In the genomic region with DNA sequence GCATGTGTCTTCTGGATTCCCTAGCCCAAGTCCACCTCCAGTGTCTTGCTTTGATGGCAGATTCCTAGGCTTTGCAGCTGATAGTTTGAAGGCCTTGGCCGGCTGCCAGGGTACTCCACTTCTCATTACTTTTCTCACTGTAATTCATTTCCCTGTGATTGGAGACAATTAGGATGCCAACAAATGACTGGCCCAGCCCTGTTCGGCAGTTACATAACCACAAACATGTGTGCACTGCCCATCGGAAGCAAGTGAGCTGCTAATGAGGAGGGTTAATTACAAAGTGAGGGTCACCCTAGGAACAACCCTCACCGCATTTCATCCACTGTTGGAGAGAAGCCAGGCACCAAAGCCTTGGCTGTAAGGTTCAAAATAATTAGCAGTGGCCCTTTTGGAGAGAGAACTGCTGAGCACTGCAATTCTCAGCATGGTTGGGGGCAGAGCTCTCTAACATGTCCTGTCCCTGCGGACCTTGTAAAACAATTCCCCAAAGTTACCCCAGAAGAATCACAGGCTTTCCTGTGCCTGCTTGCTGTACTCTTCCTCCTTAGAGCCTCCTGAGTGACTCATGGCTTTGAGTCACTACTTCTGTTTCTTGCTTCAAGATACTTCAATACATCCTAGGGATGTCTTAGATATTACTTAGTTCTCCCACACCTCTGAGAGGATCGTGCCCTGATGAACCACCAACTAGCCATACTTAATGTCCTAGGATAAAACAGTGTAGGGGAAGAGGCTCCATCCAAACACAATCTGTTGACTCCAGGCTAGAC, we compare ENCODE assay signal across 10 cellular contexts.
DNase-seq lines count a peak whose midpoint lies in the region; ATAC-seq, FAIRE-seq and TF ChIP-seq lines count a peak whose summit lies in the region.
"Had no signal": no experiment of that assay in that cellular context is flagged by ENCODE, and none has a peak within 500 bp of the region (broad histone marks: within the 10 kb centered on the region; RNA-seq: fewer than 3 reads in every experiment).

No MANE protein-coding gene starts in this region.

- H3K9me3 Mint-ChIP-seq in MCF 10A (ENCODE audit: unreplicated experiment) = peaks cover 7% of the 10 kb centered on the region
- H3K9me3 Mint-ChIP-seq in activated CD8-positive, alpha-beta memory T cell treated with anti-CD3 and anti-CD28 coated beads, Interleukin-2, amount 10 ng/mL, durations not matched to agents 7 days and 5 days (ENCODE audit: low read depth) = no peaks in the 10 kb centered on the region

- H3K27ac ChIP-seq in breast epithelium (no peak overlapping the region), endothelial cell of umbilical vein (ENCODE audit: insufficient read depth, low read depth, low read length) (no peak overlapping the region), vagina (no peak overlapping the region)

- no peak overlapping the region for H3K9ac ChIP-seq in endothelial cell of umbilical vein (replicated peaks; ENCODE audit: extremely low read depth, insufficient read depth, low read length)

- H3K79me2 ChIP-seq in endothelial cell of umbilical vein (ENCODE audit: control insufficient read depth, insufficient read depth, low read length) = no peaks in the 10 kb centered on the region

- CTCF ChIA-PET in MCF 10A (lab: Yijun Ruan, JAX) = interaction anchor here (0.6 to 3.7 kb wide), 4 partner anchors 14 to 695 kb away, joined by 3 to 13 read pairs (median 8); no protein-coding TSS in a partner anchor
- CTCF ChIA-PET in endothelial cell of umbilical vein (lab: Charles Lee) = no interaction called here
- CTCF ChIA-PET in activated CD8-positive, alpha-beta memory T cell treated with anti-CD3 and anti-CD28 coated beads, Interleukin-2, amount 10 ng/mL, durations not matched to agents 7 days and 5 days (lab: Charles Lee) = no interaction called here

- FAIRE-seq in endothelial cell of umbilical vein (lab: Jason Lieb, UNC) = no peak

- no peak for ATAC-seq in activated CD8-positive, alpha-beta memory T cell treated with anti-CD3 and anti-CD28 coated beads, Interleukin-2, amount 10 ng/mL, durations not matched to agents 7 days and 5 days
- ATAC-seq in GM21717 (IDR thresholded peaks at IDR 0.05; ENCODE audit: unreplicated experiment) = no peak

- H3K4me3 ChIP-seq in breast epithelium (no peak overlapping the region), endothelial cell of umbilical vein (replicated peaks in 1 of 3; ENCODE audit: insufficient read depth in 1 of 3, low read depth in 1 of 3, low read length in 3 of 3) (no peak overlapping the region), vagina (no peak overlapping the region)

- peak overlapping the region; percentile 72 for H3K27ac Mint-ChIP-seq in MCF 10A (ENCODE audit: low read depth, unreplicated experiment)
- H3K27ac Mint-ChIP-seq in activated CD8-positive, alpha-beta memory T cell treated with anti-CD3 and anti-CD28 coated beads, Interleukin-2, amount 10 ng/mL, durations not matched to agents 7 days and 5 days = no peak overlapping the region
- H3K27ac Mint-ChIP-seq: CD14-positive monocyte had no signal

- TF ChIP-seq POLR2A in breast epithelium (IDR thresholded peaks at IDR 0.05) = no peak
- no peak for TF ChIP-seq POLR2A in endothelial cell of umbilical vein (IDR thresholded peaks at IDR 0.05; ENCODE audit: low read depth, low read length)
- TF ChIP-seq POLR2A in vagina (IDR thresholded peaks at IDR 0.05) = no peak

- H3K27me3 ChIP-seq in breast epithelium (no peaks in the 10 kb centered on the region), endothelial cell of umbilical vein (ENCODE audit: control insufficient read depth in 2 of 2, insufficient read depth in 2 of 2, low read length in 2 of 2) (peaks cover 3 to 8% of the 10 kb centered on the region in 2 experiments), vagina (no peaks in the 10 kb centered on the region)

- no peak overlapping the region for H3K4me2 ChIP-seq in endothelial cell of umbilical vein (ENCODE audit: insufficient read depth, low read length)

- H3K4me1 ChIP-seq in breast epithelium (no peaks in the 10 kb centered on the region), endothelial cell of umbilical vein (ENCODE audit: control insufficient read depth, extremely low read depth, insufficient read depth, low read length) (no peaks in the 10 kb centered on the region), vagina (peaks cover 5% of the 10 kb centered on the region)

- H3K36me3 ChIP-seq in breast epithelium (no peaks in the 10 kb centered on the region), endothelial cell of umbilical vein (ENCODE audit: control insufficient read depth in 2 of 2, extremely low read depth in 1 of 2, insufficient read depth in 2 of 2, low read length in 2 of 2) (no peaks in the 10 kb centered on the region), vagina (no peaks in the 10 kb centered on the region)

- no peak overlapping the region for H2AFZ ChIP-seq in endothelial cell of umbilical vein (ENCODE audit: low read depth, low read length)

- no peaks in the 10 kb centered on the region for H3K9me3 ChIP-seq in breast epithelium
- no peaks in the 10 kb centered on the region for H3K9me3 ChIP-seq in endothelial cell of umbilical vein (replicated peaks; ENCODE audit: control insufficient read depth, insufficient read depth, low read length)
- no peaks in the 10 kb centered on the region for H3K9me3 ChIP-seq in vagina

- intact Hi-C loops in MCF 10A (cut with micrococcal nuclease) = no loop called here
- intact Hi-C loops in breast epithelium (cut with DNase I; ENCODE audit: low total_unique reads) = no loop called here
- intact Hi-C loops in endothelial cell of umbilical vein (cut with micrococcal nuclease) = no loop called here
- intact Hi-C loops in vagina (cut with DNase I) = no loop called here

- dilution Hi-C loops in endothelial cell of umbilical vein (cut with MboI; ENCODE audit: extremely low pct_ligation_motif_present, low sequenced_read_pairs) = no loop called here

- H3K36me3 Mint-ChIP-seq in MCF 10A (ENCODE audit: insufficient read depth, unreplicated experiment) = no peaks in the 10 kb centered on the region
- no peaks in the 10 kb centered on the region for H3K36me3 Mint-ChIP-seq in activated CD8-positive, alpha-beta memory T cell treated with anti-CD3 and anti-CD28 coated beads, Interleukin-2, amount 10 ng/mL, durations not matched to agents 7 days and 5 days
- H3K36me3 Mint-ChIP-seq: CD14-positive monocyte had no signal

- H3K9me1 ChIP-seq in endothelial cell of umbilical vein (replicated peaks; ENCODE audit: control insufficient read depth, extremely low read depth, insufficient read depth, low read length) = no peaks in the 10 kb centered on the region

- no TSS peak for BruUV-seq in MCF 10A (replicated peaks; lab: Mats Ljungman, UMichigan)
- BruUV-seq in endothelial cell of umbilical vein (replicated peaks; lab: Mats Ljungman, UMichigan) = no TSS peak

- no peaks in the 10 kb centered on the region for H3K27me3 Mint-ChIP-seq in MCF 10A (ENCODE audit: insufficient read depth, unreplicated experiment)
- H3K27me3 Mint-ChIP-seq in activated CD8-positive, alpha-beta memory T cell treated with anti-CD3 and anti-CD28 coated beads, Interleukin-2, amount 10 ng/mL, durations not matched to agents 7 days and 5 days = peaks cover 22% of the 10 kb centered on the region

- peaks cover 17% of the 10 kb centered on the region for H3K4me1 Mint-ChIP-seq in MCF 10A (ENCODE audit: insufficient read depth, unreplicated experiment)
- no peaks in the 10 kb centered on the region for H3K4me1 Mint-ChIP-seq in activated CD8-positive, alpha-beta memory T cell treated with anti-CD3 and anti-CD28 coated beads, Interleukin-2, amount 10 ng/mL, durations not matched to agents 7 days and 5 days
- H3K4me1 Mint-ChIP-seq: CD14-positive monocyte had no signal

- TF ChIP-seq CTCF in MCF 10A (IDR thresholded peaks at IDR 0.05; ENCODE audit: unreplicated experiment) = no peak
- TF ChIP-seq CTCF in breast epithelium (IDR thresholded peaks at IDR 0.05) = no peak
- no peak for TF ChIP-seq CTCF in endothelial cell of umbilical vein (IDR thresholded peaks at IDR 0.05; ENCODE audit: extremely low read depth in 1 of 2, insufficient read depth in 1 of 2, low read depth in 1 of 2, low read length in 2 of 2)
- TF ChIP-seq CTCF in vagina (IDR thresholded peaks at IDR 0.05) = no peak

- POLR2A ChIA-PET in MCF 10A (lab: Yijun Ruan, JAX) = interaction anchor here (0.6 to 4.4 kb wide), 9 partner anchors 12 to 698 kb away, joined by 3 to 25 read pairs (median 3); no protein-coding TSS in a partner anchor
- POLR2A ChIA-PET in endothelial cell of umbilical vein (lab: Charles Lee) = no interaction called here

- H3K4me3 Mint-ChIP-seq in MCF 10A (ENCODE audit: unreplicated experiment) = no peak overlapping the region
- H3K4me3 Mint-ChIP-seq in activated CD8-positive, alpha-beta memory T cell treated with anti-CD3 and anti-CD28 coated beads, Interleukin-2, amount 10 ng/mL, durations not matched to agents 7 days and 5 days = no peak overlapping the region
- H3K4me3 Mint-ChIP-seq: CD14-positive monocyte had no signal

- H4K20me1 ChIP-seq in endothelial cell of umbilical vein (replicated peaks; ENCODE audit: control insufficient read depth, extremely low read depth, insufficient read depth, low read length) = no peaks in the 10 kb centered on the region

- DNase-seq in MCF 10A (ENCODE audit: unreplicated experiment) (peak; percentile 85), breast epithelium (ENCODE audit: low spot score in 2 of 2) (no peak), NCI-H2227 (lab: John Stamatoyannopoulos, UW; ENCODE audit: unreplicated experiment) (peak; percentile 58), endothelial cell of umbilical vein (ENCODE audit: low read depth, low spot score) (no peak), vagina (ENCODE audit: extremely low spot score in 2 of 2) (peak; percentile 55 to 64), D341Med (ENCODE audit: low spot score) (no peak)
- no peak for DNase-seq in activated CD8-positive, alpha-beta memory T cell treated with anti-CD3 and anti-CD28 coated beads, Interleukin-2, amount 10 ng/mL, durations not matched to agents 7 days and 5 days
- DNase-seq: aorta had no signal

TF ChIP-seq in endothelial cell of umbilical vein, 7 proteins besides CTCF, POLR2A, EP300 and RAD21:
- TF ChIP-seq GATA2 (IDR thresholded peaks at IDR 0.05; ENCODE audit: insufficient read depth, insufficient read length, low read depth, low read length) (no peak), FOS (IDR thresholded peaks at IDR 0.05; ENCODE audit: borderline replicate concordance, insufficient read depth, low read length) (peak; percentile 32), EZH2 (IDR thresholded peaks at IDR 0.05; ENCODE audit: borderline replicate concordance, low read depth, low read length, severe bottlenecking) (no peak), MYC (IDR thresholded peaks at IDR 0.05; ENCODE audit: low read depth, low read length) (no peak), JUN (IDR thresholded peaks at IDR 0.05; ENCODE audit: borderline replicate concordance, insufficient read depth, insufficient read length, low read depth) (no peak), POLR2AphosphoS5 (IDR thresholded peaks at IDR 0.05; ENCODE audit: insufficient read depth, low read depth, low read length) (no peak), MAX (IDR thresholded peaks at IDR 0.05; ENCODE audit: insufficient read depth, insufficient read length) (no peak)

Comparison
In these comparisons a context has a peak if more than half of its experiments do, and no peak if none do; other contexts are left out.
1. DNase-seq: peak in MCF 10A (single experiment), NCI-H2227 (single experiment) and vagina (2 of 2); none in breast epithelium (0 of 2), endothelial cell of umbilical vein (single experiment), D341Med (single experiment) and activated CD8-positive, alpha-beta memory T cell treated with anti-CD3 and anti-CD28 coated beads, Interleukin-2, amount 10 ng/mL, durations not matched to agents 7 days and 5 days (single experiment).